23 cellular contexts compared by ENCODE assay signal in the genomic region with DNA sequence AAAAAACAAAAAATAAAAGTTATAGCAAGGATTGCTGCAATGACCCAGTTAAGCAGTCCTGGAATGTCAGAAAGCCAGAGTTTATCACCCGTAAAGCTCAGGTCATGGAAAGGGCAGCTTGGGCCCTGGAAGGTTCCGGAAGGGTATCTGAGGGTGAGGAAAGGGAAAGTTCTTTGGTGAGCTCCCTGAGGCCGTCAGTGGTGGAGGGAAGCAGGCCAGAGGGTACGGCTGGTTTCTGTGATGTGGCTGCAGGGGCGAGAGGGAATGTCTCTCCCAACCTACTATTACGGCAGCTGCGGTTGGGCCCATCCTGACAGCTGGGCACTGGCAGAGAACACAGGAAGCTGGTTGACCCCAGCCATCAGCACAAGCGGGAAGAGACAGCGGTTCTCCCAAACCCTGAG.
A peak's percentile ranks its signal among the peaks of the same experiment; 100 is the strongest.
DNase-seq lines count a peak whose midpoint lies in the region; ATAC-seq lines count a peak whose summit lies in the region.
"Had no signal": no experiment of that assay in that cellular context is flagged by ENCODE, and none has a peak within 500 bp of the region (broad histone marks: within the 10 kb centered on the region; RNA-seq: fewer than 3 reads in every experiment).

No MANE protein-coding gene starts in this region.

- H3K27me3 Mint-ChIP-seq in effector memory CD8-positive, alpha-beta T cell, result peaks cover 0 to 50% of the 10 kb centered on the region in 2 donors
- H3K27me3 Mint-ChIP-seq: activated CD8-positive, alpha-beta T cell treated with anti-CD3 and anti-CD28 coated beads for 36 hours had no signal

- H3K36me3 ChIP-seq in BLaER1 (no peaks in the 10 kb centered on the region), MG63 (no peaks in the 10 kb centered on the region), neuronal stem cell (replicated peaks in 1 of 2; ENCODE audit: control insufficient read depth in 2 of 2, insufficient read depth in 2 of 2, low read length in 2 of 2) (no peaks in the 10 kb centered on the region)
- H3K36me3 ChIP-seq: cardiac muscle cell, HAP-1, upper lobe of left lung had no signal

- H3K4me3 ChIP-seq in BLaER1 (no peak overlapping the region), MG63 (no peak overlapping the region), neuronal stem cell (ENCODE audit: low read length in 2 of 2) (no peak overlapping the region)
- H3K4me3 ChIP-seq: A549, cardiac muscle cell, HAP-1, upper lobe of left lung had no signal

- H3K23ac ChIP-seq in neuronal stem cell (ENCODE audit: low read depth, low read length, poor library complexity), result no peak overlapping the region

- H3K4me1 Mint-ChIP-seq in effector memory CD8-positive, alpha-beta T cell (ENCODE audit: low read depth in 2 of 2), result peaks cover 2 to 5% of the 10 kb centered on the region in 2 donors

- H4K8ac ChIP-seq in neuronal stem cell (ENCODE audit: low read depth, low read length), result no peak overlapping the region

- H3K18ac ChIP-seq in neuronal stem cell (ENCODE audit: low read length), result peak overlapping the region; percentile 51

- no peak overlapping the region for H3K4ac ChIP-seq in neuronal stem cell (ENCODE audit: low read length)

- H2AFZ ChIP-seq in neuronal stem cell (ENCODE audit: low read length), result no peak overlapping the region

- H3K79me1 ChIP-seq in neuronal stem cell (ENCODE audit: low read depth, low read length), result no peaks in the 10 kb centered on the region

- H2AK5ac ChIP-seq in neuronal stem cell (ENCODE audit: low read depth, low read length), result no peak overlapping the region

- H2BK5ac ChIP-seq in neuronal stem cell (ENCODE audit: low read length), result no peak overlapping the region

- no CpG with 5 or more reads among the region's 9 CpGs for WGBS in neuronal stem cell (ENCODE audit: extremely low coverage in 2 of 2, insufficient read length in 2 of 2, insufficient replicate concordance in 1 of 2), 2 donors

- no peak overlapping the region for H3K27ac Mint-ChIP-seq in effector memory CD8-positive, alpha-beta T cell
- H3K27ac Mint-ChIP-seq: activated CD8-positive, alpha-beta T cell treated with anti-CD3 and anti-CD28 coated beads for 36 hours; IgD-negative memory B cell had no signal

- H2BK15ac ChIP-seq in neuronal stem cell (ENCODE audit: low read length), result peak overlapping the region; percentile 18

- H3K27me3 ChIP-seq in BLaER1 (no peaks in the 10 kb centered on the region), MG63 (no peaks in the 10 kb centered on the region), neuronal stem cell (ENCODE audit: control insufficient read depth in 3 of 3, insufficient read depth in 3 of 3, low read depth in 1 of 3, low read length in 3 of 3) (no peaks in the 10 kb centered on the region)
- H3K27me3 ChIP-seq: cardiac muscle cell, upper lobe of left lung had no signal

- DNase-seq in MG63 (peak; percentile 42), left ventricle myocardium superior (peak; percentile 54), neuronal stem cell (ENCODE audit: low spot score) (no peak), NCI-H1092 (lab: John Stamatoyannopoulos, UW) (no peak), COLO668 (lab: John Stamatoyannopoulos, UW; ENCODE audit: unreplicated experiment) (no peak)
- no peak for DNase-seq in effector memory CD8-positive, alpha-beta T cell
- DNase-seq: activated CD8-positive, alpha-beta T cell treated with anti-CD3 and anti-CD28 coated beads for 36 hours; activated naive CD4-positive, alpha-beta T cell; activated T-cell treated with anti-CD3 and anti-CD28 coated beads for 4 hours; amniotic stem cell; C1 segment of cervical spinal cord; dermis blood vessel endothelial cell; MM.1S; NCI-H1694; NCI-H526; RPMI8226 had no signal

- H3K4me1 ChIP-seq in BLaER1 (peaks cover 34% of the 10 kb centered on the region), neuronal stem cell (ENCODE audit: control insufficient read depth in 2 of 2, insufficient read depth in 1 of 2, low read depth in 1 of 2, low read length in 2 of 2) (peaks cover 19 to 29% of the 10 kb centered on the region in 2 donors)

- no peaks in the 10 kb centered on the region for H4K20me1 ChIP-seq in BLaER1

- H3K9me3 ChIP-seq in BLaER1 (peaks cover 13% of the 10 kb centered on the region; the same call in 1 of the 2 replicates), MG63 (0 out of 2 replicates have a peak, but pooled peaks cover 2% of the 10 kb centered on the region), neuronal stem cell (replicated peaks in 1 of 2; ENCODE audit: control insufficient read depth in 2 of 2, insufficient read depth in 1 of 2, low read depth in 1 of 2, low read length in 2 of 2) (peaks cover 2 to 3% of the 10 kb centered on the region in 2 donors)
- H3K9me3 ChIP-seq: HAP-1 had no signal

- H3K14ac ChIP-seq in neuronal stem cell (ENCODE audit: low read length), result no peak overlapping the region

- intact Hi-C loops in left ventricle myocardium superior (cut with micrococcal nuclease), result no loop called here

- no peak overlapping the region; the same call in 1 of the 2 replicates for H3K9ac ChIP-seq in BLaER1
- no peak overlapping the region for H3K9ac ChIP-seq in neuronal stem cell (ENCODE audit: low read depth, low read length, poor library complexity)

- H3K27ac ChIP-seq in BLaER1 (no peak overlapping the region), neuronal stem cell (replicated peaks; ENCODE audit: low read length) (no peak overlapping the region)
- H3K27ac ChIP-seq: A549, cardiac muscle cell had no signal

- H2BK120ac ChIP-seq in neuronal stem cell (ENCODE audit: low read depth, low read length), result no peak overlapping the region

- no peak overlapping the region for H2BK12ac ChIP-seq in neuronal stem cell (ENCODE audit: low read length)

- H4K91ac ChIP-seq in neuronal stem cell (ENCODE audit: low read depth, low read length, poor library complexity), result no peak overlapping the region

- ATAC-seq in left ventricle myocardium superior (peak; percentile 80), GM18909 (IDR thresholded peaks at IDR 0.05; ENCODE audit: poor library complexity, unreplicated experiment) (no peak)
- ATAC-seq in effector memory CD8-positive, alpha-beta T cell (replicated peaks), result no peak
- ATAC-seq: A549; activated CD8-positive, alpha-beta T cell treated with anti-CD3 and anti-CD28 coated beads for 36 hours had no signal

- H3K36me3 Mint-ChIP-seq in effector memory CD8-positive, alpha-beta T cell (ENCODE audit: insufficient read depth), result peaks cover 3% of the 10 kb centered on the region

- H3K9me3 Mint-ChIP-seq in effector memory CD8-positive, alpha-beta T cell, result no peaks in the 10 kb centered on the region

- no peak overlapping the region for H3K4me3 Mint-ChIP-seq in effector memory CD8-positive, alpha-beta T cell
- H3K4me3 Mint-ChIP-seq: activated CD8-positive, alpha-beta T cell treated with anti-CD3 and anti-CD28 coated beads for 36 hours; IgD-negative memory B cell had no signal

- peak overlapping the region; percentile 68 for H3K4me2 ChIP-seq in BLaER1
- no peak overlapping the region for H3K4me2 ChIP-seq in neuronal stem cell (ENCODE audit: insufficient read depth, low read length, poor library complexity, severe bottlenecking)
- H3K4me2 ChIP-seq: A549 had no signal

Comparison
In these comparisons a context has a peak if more than half of its experiments do, and no peak if none do; other contexts are left out.
1. DNase-seq: peak in MG63 (single experiment) and left ventricle myocardium superior (single experiment); none in neuronal stem cell (single experiment), NCI-H1092 (single experiment), effector memory CD8-positive, alpha-beta T cell (0 of 3) and COLO668 (single experiment).